1 cellular context compared by ENCODE assay signal in genomic region chr21:17612565-17613241, GRCh38.
TF ChIP-seq lines count a peak whose summit lies in the region.

BTG3 (minus strand) TSS chr21:17612901; CDS start chr21:17609144, 3,757 bp downstream.

TF ChIP-seq in HepG2, 621 proteins besides CTCF, POLR2A, EP300 and RAD21 (continued from another document and continues in another):
- TF ChIP-seq ZHX2 (IDR thresholded peaks at IDR 0.05; ENCODE audit: low read depth) (no peak), ZHX2 (CRISPR knock-in tag; IDR thresholded peaks at IDR 0.05; ENCODE audit: borderline replicate concordance) (peak; percentile 63; the same call in 1 of the 2 replicates), FIP1L1 (IDR thresholded peaks at IDR 0.05; ENCODE audit: borderline replicate concordance, insufficient read depth, low read depth, low read length) (no peak), BRD4 (CRISPR knock-in tag; IDR thresholded peaks at IDR 0.05) (no peak; the same call in 1 of the 2 replicates), SP140L (CRISPR knock-in tag; IDR thresholded peaks at IDR 0.05; ENCODE audit: borderline replicate concordance) (no peak), MTERF4 (CRISPR knock-in tag; IDR thresholded peaks at IDR 0.05) (no peak), ZNF407 (CRISPR knock-in tag; IDR thresholded peaks at IDR 0.05; ENCODE audit: not compliant biosample characterization) (no peak), NR2F2 (IDR thresholded peaks at IDR 0.05; ENCODE audit: borderline replicate concordance, low read depth) (no peak), ZNF256 (CRISPR knock-in tag; conservative IDR thresholded peaks at IDR 0.05) (no peak), PRDM10 (CRISPR knock-in tag; IDR thresholded peaks at IDR 0.05; ENCODE audit: low read depth) (no peak), PCBP2 (optimal IDR thresholded peaks at IDR 0.05; ENCODE audit: low read depth, low read length, poor library complexity, severe bottlenecking) (no peak), AKAP8 (CRISPR knock-in tag; IDR thresholded peaks at IDR 0.05) (peak; percentile 79; the same call in 1 of the 2 replicates), RBFOX2 (IDR thresholded peaks at IDR 0.05; ENCODE audit: low read depth, low read length) (peak; percentile 91), ZNF775 (CRISPR knock-in tag; IDR thresholded peaks at IDR 0.05; ENCODE audit: borderline replicate concordance) (no peak), SOX13 (IDR thresholded peaks at IDR 0.05) (no peak), SOX13 (CRISPR knock-in tag; conservative IDR thresholded peaks at IDR 0.05 in 1 of 2, IDR thresholded peaks at IDR 0.05 in 1 of 2) (no peak), HIVEP1 (CRISPR knock-in tag; IDR thresholded peaks at IDR 0.05) (0 out of 2 replicates have a peak, but pooled peaks have one; percentile 48), ZNF10 (CRISPR knock-in tag; IDR thresholded peaks at IDR 0.05; ENCODE audit: borderline replicate concordance, low read depth) (no peak), SKI (IDR thresholded peaks at IDR 0.05; ENCODE audit: partially characterized antibody) (no peak), TOE1 (CRISPR knock-in tag; IDR thresholded peaks at IDR 0.05) (no peak), ZNF766 (CRISPR knock-in tag; IDR thresholded peaks at IDR 0.05; ENCODE audit: borderline replicate concordance) (peak; percentile 54; the same call in 1 of the 2 replicates), NFIC (IDR thresholded peaks at IDR 0.05; ENCODE audit: low read length) (no peak), ZNF205 (CRISPR knock-in tag; IDR thresholded peaks at IDR 0.05) (0 out of 2 replicates have a peak, but pooled peaks have one; percentile 22), PRPF4 (IDR thresholded peaks at IDR 0.05; ENCODE audit: low read depth, low read length, poor library complexity, severe bottlenecking) (no peak), GPN1 (CRISPR knock-in tag; IDR thresholded peaks at IDR 0.05; ENCODE audit: borderline replicate concordance) (no peak), TIGD3 (CRISPR knock-in tag; IDR thresholded peaks at IDR 0.05; ENCODE audit: borderline replicate concordance) (no peak), PPARG (CRISPR knock-in tag; conservative IDR thresholded peaks at IDR 0.05) (no peak)
